19 cellular contexts compared by ENCODE assay signal in the genomic region with DNA sequence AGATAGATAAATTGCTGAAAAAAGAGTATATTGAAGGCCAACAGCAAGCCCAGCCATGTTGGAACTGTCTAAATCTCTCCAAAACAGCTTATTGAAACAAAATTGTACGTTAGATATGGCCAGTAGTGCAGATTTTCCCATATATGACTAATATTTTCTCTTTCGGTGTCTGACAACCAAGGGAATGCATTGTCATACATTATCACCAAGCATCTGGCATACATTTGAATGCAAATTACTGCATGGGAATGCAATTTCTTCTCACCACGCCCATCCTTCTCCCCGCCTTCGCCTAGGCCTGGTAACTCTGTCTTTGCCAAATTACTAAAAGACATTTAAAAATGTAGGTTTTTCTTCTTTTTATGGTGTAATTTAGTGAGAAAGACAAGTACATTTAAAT. TPM values are rescaled to one million over a fixed set of nuclear protein-coding genes. Genes with fewer than 3 reads are reported as not detected.
DNase-seq lines count a peak whose midpoint lies in the region; ATAC-seq, FAIRE-seq and TF ChIP-seq lines count a peak whose summit lies in the region.
"Had no signal": no experiment of that assay in that cellular context is flagged by ENCODE, and none has a peak within 500 bp of the region (broad histone marks: within the 10 kb centered on the region; RNA-seq: fewer than 3 reads in every experiment).

No MANE protein-coding gene starts in this region.

- H3K4me1 Mint-ChIP-seq in HFFc6 (ENCODE audit: low read depth) = peaks cover 46% of the 10 kb centered on the region
- H3K4me1 Mint-ChIP-seq in stimulated activated naive B cell treated with anti-CD40 and anti-IgM and Interleukin-4, amounts not matched to agents 10 μg/mL and 1 μg/mL and 100 μg/mL, for 72 hours = no peaks in the 10 kb centered on the region

- peak overlapping the region; percentile 70; the same call in 1 of the 2 replicates for H3K27ac Mint-ChIP-seq in HFFc6
- H3K27ac Mint-ChIP-seq in stimulated activated naive B cell treated with anti-CD40 and anti-IgM and Interleukin-4, amounts not matched to agents 10 μg/mL and 1 μg/mL and 100 μg/mL, for 72 hours = no peak overlapping the region
- H3K27ac Mint-ChIP-seq: CD4-positive, alpha-beta T cell had no signal

- in situ Hi-C loops in K562 (cut with MboI) = no loop called here

- no peak for FAIRE-seq in K562 (lab: Jason Lieb, UNC)
- FAIRE-seq: A204.1 had no signal

- 5% methylated on average over 5 of the region's 5 CpGs for WGBS in K562 (ENCODE audit: insufficient coverage, low coverage, missing lambda C conversion rate)

- ATAC-seq in K562 = peak; percentile 63; the same call in 2 of the 3 replicates
- ATAC-seq in GM21825 (IDR thresholded peaks at IDR 0.05; ENCODE audit: unreplicated experiment) = no peak
- ATAC-seq in HG02642 (IDR thresholded peaks at IDR 0.05; ENCODE audit: poor library complexity, unreplicated experiment) = no peak
- no peak for ATAC-seq in stimulated activated naive B cell treated with anti-CD40 and anti-IgM and Interleukin-4, amounts not matched to agents 10 μg/mL and 1 μg/mL and 100 μg/mL, for 72 hours (replicated peaks)
- ATAC-seq: HCT116, Panc1 had no signal

- TF ChIP-seq RAD21 in K562 (CRISPR knock-in tag; conservative IDR thresholded peaks at IDR 0.05 in 1 of 2, IDR thresholded peaks at IDR 0.05 in 1 of 2) = no peak

- no peaks in the 10 kb centered on the region for H3K9me3 ChIP-seq in K562 (replicated peaks; ENCODE audit: control insufficient read depth, insufficient read depth, low read depth, low read length)

- H3K27me3 Mint-ChIP-seq in HFFc6 (ENCODE audit: insufficient read depth) = no peaks in the 10 kb centered on the region; the same call in 1 of the 2 replicates
- H3K27me3 Mint-ChIP-seq in stimulated activated naive B cell treated with anti-CD40 and anti-IgM and Interleukin-4, amounts not matched to agents 10 μg/mL and 1 μg/mL and 100 μg/mL, for 72 hours = peaks cover 20 to 29% of the 10 kb centered on the region in 2 donors

- no peaks in the 10 kb centered on the region for H3K79me2 ChIP-seq in K562 (ENCODE audit: control insufficient read depth, insufficient read depth, low read length)

- no peak overlapping the region for H2AFZ ChIP-seq in K562 (ENCODE audit: low read depth, low read length)

- H3K27ac ChIP-seq in K562 (ENCODE audit: extremely low read depth, low read depth, low read length) = no peak overlapping the region

- H3K4me1 ChIP-seq in K562 (replicated peaks in 1 of 2; ENCODE audit: control insufficient read depth in 2 of 2, insufficient read depth in 2 of 2, low read length in 2 of 2) = no peaks in the 10 kb centered on the region

- no TSS peak for BruUV-seq in K562 (replicated peaks; lab: Mats Ljungman, UMichigan)

- no peaks in the 10 kb centered on the region for H3K9me3 Mint-ChIP-seq in HFFc6
- no peaks in the 10 kb centered on the region for H3K9me3 Mint-ChIP-seq in stimulated activated naive B cell treated with anti-CD40 and anti-IgM and Interleukin-4, amounts not matched to agents 10 μg/mL and 1 μg/mL and 100 μg/mL, for 72 hours
- H3K9me3 Mint-ChIP-seq: CD4-positive, alpha-beta T cell had no signal

- peaks cover 0 to 13% of the 10 kb centered on the region in 2 experiments; a peak in 4 of 5 replicates for H3K27me3 ChIP-seq in K562 (ENCODE audit: control insufficient read depth in 2 of 2, insufficient read depth in 2 of 2, low read length in 2 of 2)

- H3K4me3 ChIP-seq in AG10803 (ENCODE audit: low read length) (no peak overlapping the region), K562 (no peak overlapping the region), fibroblast of the aortic adventitia (ENCODE audit: low read depth, low read length) (no peak overlapping the region)

- no peaks in the 10 kb centered on the region for H3K9me1 ChIP-seq in K562 (ENCODE audit: control insufficient read depth, insufficient read depth, low read length)

- no peaks in the 10 kb centered on the region for H3K36me3 ChIP-seq in K562 (ENCODE audit: control insufficient read depth, insufficient read depth, low read length)

- H3K4me3 Mint-ChIP-seq in HFFc6 = no peak overlapping the region
- H3K4me3 Mint-ChIP-seq in stimulated activated naive B cell treated with anti-CD40 and anti-IgM and Interleukin-4, amounts not matched to agents 10 μg/mL and 1 μg/mL and 100 μg/mL, for 72 hours = no peak overlapping the region
- H3K4me3 Mint-ChIP-seq: CD4-positive, alpha-beta T cell had no signal

- no peaks in the 10 kb centered on the region for H4K20me1 ChIP-seq in K562 (replicated peaks; ENCODE audit: control insufficient read depth, insufficient read depth, low read length)

- CTCF ChIA-PET in K562 (lab: Yijun Ruan, JAX; ENCODE audit: low intra/inter-chr PET ratio) = no interaction called here

- peak; percentile 48 for DNase-seq in AG10803 (ENCODE audit: low read depth)
- peak; percentile 64 for DNase-seq in HFFc6
- no peak for DNase-seq in K562 (ENCODE audit: extremely low read depth in 1 of 4, low spot score in 3 of 4)
- DNase-seq in fibroblast of the aortic adventitia (ENCODE audit: low read depth) = peak; percentile 15
- DNase-seq in COLO829 (ENCODE audit: low spot score) = no peak
- no peak for DNase-seq in stimulated activated naive B cell treated with anti-CD40 and anti-IgM and Interleukin-4, amounts not matched to agents 10 μg/mL and 1 μg/mL and 100 μg/mL, for 72 hours
- DNase-seq: AML-193; CD4-positive, alpha-beta T cell; KG1; NCI-H1092 treated with DMSO at 0.1 percent for 48 hours; NCI-H1694; NCI-H446; NCI-H82; SHP77 had no signal

- no peak for TF ChIP-seq EP300 in K562 (IDR thresholded peaks at IDR 0.05; ENCODE audit: low read length)

- POLR2A ChIA-PET in K562 (lab: Yijun Ruan, JAX) = no interaction called here

- TF ChIP-seq CTCF in AG10803 (conservative IDR thresholded peaks at IDR 0.05; ENCODE audit: low read length) = no peak
- no peak for TF ChIP-seq CTCF in HFFc6 (IDR thresholded peaks at IDR 0.05)
- TF ChIP-seq CTCF in K562 (IDR thresholded peaks at IDR 0.05 in 2 of 3, conservative IDR thresholded peaks at IDR 0.05 in 1 of 3; ENCODE audit: insufficient read depth in 2 of 3, low read depth in 1 of 3, low read length in 3 of 3) = no peak
- no peak for TF ChIP-seq CTCF in fibroblast of the aortic adventitia (IDR thresholded peaks at IDR 0.05; ENCODE audit: insufficient read depth, low read length)

- no peak overlapping the region for H3K9ac ChIP-seq in K562 (ENCODE audit: insufficient read depth in 1 of 2, low read depth in 2 of 2, low read length in 2 of 2)

- TF ChIP-seq POLR2A in K562 (conservative IDR thresholded peaks at IDR 0.05) = no peak

- H3K4me2 ChIP-seq in K562 (ENCODE audit: insufficient read depth, low read length) = no peak overlapping the region

- no peaks in the 10 kb centered on the region for H3K36me3 Mint-ChIP-seq in HFFc6 (ENCODE audit: low read depth)
- H3K36me3 Mint-ChIP-seq in stimulated activated naive B cell treated with anti-CD40 and anti-IgM and Interleukin-4, amounts not matched to agents 10 μg/mL and 1 μg/mL and 100 μg/mL, for 72 hours = no peaks in the 10 kb centered on the region

- intact Hi-C loops in K562 (cut with micrococcal nuclease) = no loop called here

TF ChIP-seq in K562, 482 proteins besides CTCF, POLR2A, EP300 and RAD21 (continues in another document):
- TF ChIP-seq SPI1 (IDR thresholded peaks at IDR 0.05; ENCODE audit: borderline replicate concordance, low read depth, low read length) (no peak), FOXK1 (CRISPR knock-in tag; IDR thresholded peaks at IDR 0.05; ENCODE audit: borderline replicate concordance) (no peak), SMARCA5 (IDR thresholded peaks at IDR 0.05) (no peak), NFATC3 (IDR thresholded peaks at IDR 0.05) (no peak), YY1 (IDR thresholded peaks at IDR 0.05; ENCODE audit: borderline replicate concordance in 1 of 3, control insufficient read depth in 1 of 3, extremely low read depth in 1 of 3, insufficient read depth in 3 of 3, insufficient read length in 1 of 3, insufficient replicate concordance in 2 of 3, low read depth in 1 of 3, low read length in 2 of 3) (no peak), GTF2A2 (tag; IDR thresholded peaks at IDR 0.05) (no peak), DPF2 (IDR thresholded peaks at IDR 0.05) (no peak), RBM15 (IDR thresholded peaks at IDR 0.05; ENCODE audit: insufficient read depth, low read length) (no peak), TOE1 (IDR thresholded peaks at IDR 0.05; ENCODE audit: borderline replicate concordance) (no peak), TOE1 (CRISPR knock-in tag; IDR thresholded peaks at IDR 0.05; ENCODE audit: borderline replicate concordance, low read depth) (no peak), BCOR (IDR thresholded peaks at IDR 0.05) (no peak), IRF9 (tag; IDR thresholded peaks at IDR 0.05) (no peak)

RNA-seq across cellular contexts. Expression of gene IRS2, which starts 32.5 kb away (rescaled TPM):
- total RNA-seq in HFFc6 (2021; fragmentation: NEBNext Ultra II Directional; extraction: Animal tissue kit (Norgen Biotek cat#: 25700)) = 10 to 100 TPM in 1 of 6 experiments, 1 to 10 TPM in 5; 5.2 to 11.1 (median 5.5) TPM
- 1.6 and 2.0 TPM in 2 replicates for total RNA-seq in K562 (2011; cell fraction: chromatin; rRNA removed; ENCODE audit: low replicate concordance)
- 2.4 and 2.7 TPM in 2 replicates for total RNA-seq in K562 (2011; cell fraction: nucleolus; rRNA removed)
- 1.5 and 1.7 TPM in 2 replicates for total RNA-seq in K562 (2011; cell fraction: nucleoplasm; rRNA removed)
- 1.2 and 1.4 TPM in 2 replicates for total RNA-seq in K562 (2014; rRNA removed)
- 0.51 and 0.54 TPM in 2 replicates for total RNA-seq in K562 (2014; rRNA removed; fragmentation: Illumina TruSeq; extraction: Trizol)
- total RNA-seq in K562 (2015; rRNA removed; fragmentation: Illumina TruSeq; extraction: Trizol) = 0.36 and 0.41 TPM in 2 replicates
- 3.9 and 4.6 TPM in 2 replicates for total RNA-seq in K562 (2021)
- polyA plus RNA-seq in K562 (2011; rRNA removed) = 0.47 and 0.49 TPM in 2 replicates
- polyA plus RNA-seq in K562 (2011; cell fraction: cytosol; rRNA removed) = 0.22 and 0.63 TPM in 2 replicates
- 0.56 and 1.0 TPM in 2 replicates for polyA plus RNA-seq in K562 (2011; cell fraction: nucleus; rRNA removed)
- 1.6 and 2.8 TPM in 2 replicates for polyA plus RNA-seq in K562 (2012)
- 0.83 and 1.1 TPM in 2 replicates for polyA plus RNA-seq in K562 (2014; fragmentation: Illumina TruSeq; extraction: Trizol)
- under 1 TPM; 0.53 to 0.63 TPM for polyA plus RNA-seq in K562 (2014; fragmentation: Nextera tagmentation; extraction: Ambion mirVana)
- polyA plus RNA-seq in K562 (2014; rRNA removed) = 1.2 and 1.3 TPM in 2 replicates
- 0.46 and 0.66 TPM in 2 replicates for polyA minus RNA-seq in K562 (2011; rRNA and poly(A)+ RNA removed)
- 1.0 and 1.5 TPM in 2 replicates for polyA minus RNA-seq in K562 (2011; cell fraction: cytosol; rRNA and poly(A)+ RNA removed)
- 2.0 and 2.2 TPM in 2 replicates for polyA minus RNA-seq in K562 (2011; cell fraction: nucleus; rRNA and poly(A)+ RNA removed)
- 4.3 and 15.2 TPM in 2 replicates for total RNA-seq in fibroblast of the aortic adventitia (ENCODE audit: low replicate concordance)

Comparison
In these comparisons a context has a peak if more than half of its experiments do, and no peak if none do; other contexts are left out.
1. DNase-seq: peak in AG10803 (single experiment), HFFc6 (single experiment) and fibroblast of the aortic adventitia (single experiment); none in K562 (0 of 4), COLO829 (single experiment) and stimulated activated naive B cell treated with anti-CD40 and anti-IgM and Interleukin-4, amounts not matched to agents 10 μg/mL and 1 μg/mL and 100 μg/mL, for 72 hours (single experiment).